Comparison of ENCODE assay signal across 15 cellular contexts in the genomic region with DNA sequence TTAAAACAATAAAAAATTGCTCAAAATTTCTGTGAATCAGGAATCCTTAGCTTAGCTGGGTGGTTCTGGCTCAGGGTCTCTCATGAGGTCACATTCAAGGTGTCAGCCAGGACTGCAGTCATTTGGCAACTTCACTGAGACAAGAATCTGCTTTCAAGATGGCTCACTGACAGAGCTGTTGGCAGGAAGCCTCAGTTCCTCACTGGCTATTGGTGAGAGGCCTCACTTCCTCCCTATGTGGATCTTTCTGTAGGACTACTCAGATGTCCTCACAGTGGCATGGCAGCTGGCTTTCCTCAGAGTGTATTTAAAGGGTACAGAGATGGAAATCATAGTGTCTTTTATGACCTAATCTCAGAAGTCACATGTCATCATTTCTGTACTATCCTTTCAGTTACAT.
DNase-seq lines count a peak whose midpoint lies in the region; ATAC-seq and TF ChIP-seq lines count a peak whose summit lies in the region.
"Had no signal": no experiment of that assay in that cellular context is flagged by ENCODE, and none has a peak within 500 bp of the region (broad histone marks: within the 10 kb centered on the region; RNA-seq: fewer than 3 reads in every experiment).

No MANE protein-coding gene starts in this region.

- TF ChIP-seq CTCF in GM12865 (IDR thresholded peaks at IDR 0.05; ENCODE audit: insufficient read depth, low read depth, low read length, missing control alignments) (no peak), SU-DHL-6 (IDR thresholded peaks at IDR 0.05; ENCODE audit: insufficient read depth, low read length, poor library complexity, severe bottlenecking) (no peak), right atrium auricular region (IDR thresholded peaks at IDR 0.05) (no peak)

- no peaks in the 10 kb centered on the region for H3K9me2 ChIP-seq in SU-DHL-6 (replicated peaks; ENCODE audit: insufficient read depth, low read length)

- H3K9ac ChIP-seq in SU-DHL-6 (ENCODE audit: low read length): no peak overlapping the region

- H3K4me3 ChIP-seq in GM12865 (ENCODE audit: low read depth, low read length) (no peak overlapping the region), SU-DHL-6 (ENCODE audit: insufficient read depth, low read length, poor library complexity, severe bottlenecking) (no peak overlapping the region), right atrium auricular region (no peak overlapping the region)

- H3K9me3 ChIP-seq in SU-DHL-6 (ENCODE audit: insufficient read depth, low read length) (0 out of 2 replicates have a peak, but pooled peaks cover 6% of the 10 kb centered on the region), right atrium auricular region (no peaks in the 10 kb centered on the region)

- no peak overlapping the region for H3K4me2 ChIP-seq in SU-DHL-6 (ENCODE audit: low read depth, low read length, poor library complexity, severe bottlenecking)

- H4K20me1 ChIP-seq in SU-DHL-6 (ENCODE audit: low read depth, low read length): no peaks in the 10 kb centered on the region

- H3K36me3 ChIP-seq in SU-DHL-6 (ENCODE audit: low read length) (no peaks in the 10 kb centered on the region), right atrium auricular region (no peaks in the 10 kb centered on the region)

- ATAC-seq in HG03103 (IDR thresholded peaks at IDR 0.05; ENCODE audit: low read depth, unreplicated experiment): peak; percentile 58
- no peak for ATAC-seq in HG03045 (IDR thresholded peaks at IDR 0.05; ENCODE audit: unreplicated experiment)
- no peak for ATAC-seq in GM19351 (IDR thresholded peaks at IDR 0.05; ENCODE audit: unreplicated experiment)
- no peak for ATAC-seq in GM21723 (IDR thresholded peaks at IDR 0.05; ENCODE audit: unreplicated experiment)
- ATAC-seq: T-helper 17 cell had no signal

- no peaks in the 10 kb centered on the region for H3F3A ChIP-seq in SU-DHL-6 (ENCODE audit: insufficient read depth)

- DNase-seq in GM12865 (ENCODE audit: low read depth) (peak; percentile 40), right atrium auricular region (ENCODE audit: low spot score) (peak; percentile 72), activated gamma-delta T cell treated with Interleukin-2 at 50 U/mL for 16 hours (no peak)
- DNase-seq: activated B cell treated with CpG ODN at 0.5 μM for 24 hours; COR-L47; cortex of kidney; NCI-H82; stimulated activated CD4-positive, alpha-beta T cell treated with anti-CD3 and anti-CD28 coated beads, Interleukin-2, amount 100 ng/mL, for 24 hours; T-helper 17 cell had no signal

- no peaks in the 10 kb centered on the region for H3K4me1 ChIP-seq in right atrium auricular region

- no peaks in the 10 kb centered on the region for H3K79me2 ChIP-seq in SU-DHL-6 (ENCODE audit: insufficient read depth, low read length)

- H3K27ac ChIP-seq in SU-DHL-6 (ENCODE audit: low read depth, low read length) (no peak overlapping the region), right atrium auricular region (no peak overlapping the region)
- H3K27ac ChIP-seq: RWPE1 had no signal

- H2AFZ ChIP-seq in SU-DHL-6 (ENCODE audit: low read depth, low read length, severe bottlenecking): peak overlapping the region; percentile 47

- H3K27me3 ChIP-seq in SU-DHL-6 (ENCODE audit: low read length) (no peaks in the 10 kb centered on the region), right atrium auricular region (no peaks in the 10 kb centered on the region)
